15 cellular contexts compared by ENCODE assay signal in the genomic region with DNA sequence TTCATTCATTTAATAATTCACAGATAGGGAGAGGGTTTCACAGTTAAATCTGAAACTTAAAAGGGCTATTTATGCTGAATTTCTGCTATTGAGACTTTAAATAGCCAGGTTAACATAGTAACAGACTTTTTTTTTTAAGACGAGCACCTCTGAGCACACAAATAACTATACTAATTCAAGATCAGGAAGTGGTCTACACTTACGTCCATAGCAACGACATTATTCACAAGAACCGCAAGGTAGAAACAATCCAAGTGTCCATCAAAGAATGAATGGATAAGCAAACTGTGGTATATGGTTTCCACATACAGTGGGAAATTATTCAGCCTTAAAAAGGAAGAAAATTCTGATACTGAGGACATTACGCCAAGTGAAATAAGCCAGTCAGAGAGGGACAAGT.
DNase-seq lines count a peak whose midpoint lies in the region; ATAC-seq, FAIRE-seq and TF ChIP-seq lines count a peak whose summit lies in the region.
"Had no signal": no experiment of that assay in that cellular context is flagged by ENCODE, and none has a peak within 500 bp of the region (broad histone marks: within the 10 kb centered on the region; RNA-seq: fewer than 3 reads in every experiment).

No MANE protein-coding gene starts in this region.

- H3F3A ChIP-seq in SU-DHL-6 (ENCODE audit: insufficient read depth) (no peaks in the 10 kb centered on the region), smooth muscle cell (ENCODE audit: low read depth) (no peaks in the 10 kb centered on the region)

- H2AFZ ChIP-seq in SU-DHL-6 (ENCODE audit: low read depth, low read length, severe bottlenecking) = peak overlapping the region; percentile 37
- H2AFZ ChIP-seq in smooth muscle cell (ENCODE audit: low read depth) = no peak overlapping the region

- H3K9ac ChIP-seq in SU-DHL-6 (ENCODE audit: low read length) (no peak overlapping the region), smooth muscle cell (ENCODE audit: low read depth) (no peak overlapping the region)

- H3K36me3 ChIP-seq in SU-DHL-6 (ENCODE audit: low read length) (no peaks in the 10 kb centered on the region), smooth muscle cell (ENCODE audit: low read depth) (no peaks in the 10 kb centered on the region)

- H3K9me2 ChIP-seq in SU-DHL-6 (replicated peaks; ENCODE audit: insufficient read depth, low read length) = no peaks in the 10 kb centered on the region

- TF ChIP-seq CTCF in GM10248 (IDR thresholded peaks at IDR 0.05; ENCODE audit: control extremely low read depth, extremely low read depth, low read depth, missing control alignments) (no peak), SU-DHL-6 (IDR thresholded peaks at IDR 0.05; ENCODE audit: insufficient read depth, low read length, poor library complexity, severe bottlenecking) (no peak), smooth muscle cell (IDR thresholded peaks at IDR 0.05; ENCODE audit: borderline replicate concordance, insufficient read depth, poor library complexity, severe bottlenecking) (no peak), natural killer cell (IDR thresholded peaks at IDR 0.05) (no peak)

- H3K27me3 Mint-ChIP-seq in natural killer cell (ENCODE audit: low read depth in 2 of 2) = no peaks in the 10 kb centered on the region
- H3K27me3 Mint-ChIP-seq in activated CD4-positive, alpha-beta T cell treated with anti-CD3 and anti-CD28 coated beads, Interleukin-2, amount 10 ng/mL, durations not matched to agents 24 days and 14 days = peaks cover 3% of the 10 kb centered on the region

- POLR2A ChIA-PET in GM10248 (lab: Yijun Ruan, JAX) = no interaction called here

- H3K4me1 ChIP-seq in smooth muscle cell (ENCODE audit: low read depth) = no peaks in the 10 kb centered on the region

- no peaks in the 10 kb centered on the region for H4K20me1 ChIP-seq in SU-DHL-6 (ENCODE audit: low read depth, low read length)
- H4K20me1 ChIP-seq in smooth muscle cell (ENCODE audit: low read depth) = no peaks in the 10 kb centered on the region

- H3K4me2 ChIP-seq in SU-DHL-6 (ENCODE audit: low read depth, low read length, poor library complexity, severe bottlenecking) (peak overlapping the region; percentile 21), smooth muscle cell (no peak overlapping the region)

- FAIRE-seq in H54 (lab: Jason Lieb, UNC) = no peak

- ATAC-seq in GM19395 (IDR thresholded peaks at IDR 0.05; ENCODE audit: unreplicated experiment) (peak; percentile 67), HG03025 (IDR thresholded peaks at IDR 0.05; ENCODE audit: low FRiP score, unreplicated experiment) (peak; percentile 53), natural killer cell (no peak)
- ATAC-seq: Right ventricle myocardium inferior had no signal

- no peak overlapping the region for H3K4me3 ChIP-seq in SU-DHL-6 (ENCODE audit: insufficient read depth, low read length, poor library complexity, severe bottlenecking)
- no peak overlapping the region for H3K4me3 ChIP-seq in smooth muscle cell

- H3K27me3 ChIP-seq in SU-DHL-6 (ENCODE audit: low read length) (no peaks in the 10 kb centered on the region), smooth muscle cell (ENCODE audit: low read depth) (no peaks in the 10 kb centered on the region)

- no peaks in the 10 kb centered on the region for H3K36me3 Mint-ChIP-seq in natural killer cell
- no peaks in the 10 kb centered on the region for H3K36me3 Mint-ChIP-seq in activated CD4-positive, alpha-beta T cell treated with anti-CD3 and anti-CD28 coated beads, Interleukin-2, amount 10 ng/mL, durations not matched to agents 24 days and 14 days (ENCODE audit: low read depth)

- no peak overlapping the region for H3K27ac ChIP-seq in SU-DHL-6 (ENCODE audit: low read depth, low read length)
- H3K27ac ChIP-seq in smooth muscle cell (ENCODE audit: low read depth) = no peak overlapping the region

- TF ChIP-seq POLR2A in H54 (IDR thresholded peaks at IDR 0.05; ENCODE audit: low read depth, low read length) = no peak

- DNase-seq in GM10248 (ENCODE audit: extremely low spot score) (peak; percentile 35), smooth muscle cell (lab: John Stamatoyannopoulos, UW; ENCODE audit: unreplicated experiment) (no peak), H54 (ENCODE audit: insufficient read length, low spot score) (no peak), natural killer cell (no peak)
- DNase-seq in activated CD4-positive, alpha-beta T cell treated with anti-CD3 and anti-CD28 coated beads, Interleukin-2, amount 10 ng/mL, durations not matched to agents 24 days and 14 days = no peak
- DNase-seq: activated naive CD4-positive, alpha-beta T cell treated with anti-CD3 and anti-CD28 coated beads, Interleukin-2, amount 50 U/mL, for 16 hours; HFFc6; NCI-H1436; NCI-H526 treated with DMSO at 0.1 percent for 48 hours; posterior cingulate gyrus; stimulated activated CD4-positive, alpha-beta T cell treated with anti-CD3 and anti-CD28 coated beads, Interleukin-1b, Interleukin-23, amount 100 ng/mL, for 48 hours had no signal

- no peaks in the 10 kb centered on the region for H3K79me2 ChIP-seq in SU-DHL-6 (ENCODE audit: insufficient read depth, low read length)
- no peaks in the 10 kb centered on the region for H3K79me2 ChIP-seq in smooth muscle cell (ENCODE audit: low read depth)

- no peaks in the 10 kb centered on the region for H3K9me3 Mint-ChIP-seq in natural killer cell
- H3K9me3 Mint-ChIP-seq in activated CD4-positive, alpha-beta T cell treated with anti-CD3 and anti-CD28 coated beads, Interleukin-2, amount 10 ng/mL, durations not matched to agents 24 days and 14 days = no peaks in the 10 kb centered on the region

- WGBS in smooth muscle cell (ENCODE audit: low lambda C conversion rate) = 94% methylated on average over 5 of the region's 5 CpGs

- CTCF ChIA-PET in GM10248 (lab: Yijun Ruan, JAX) = interaction anchor here (0.9 to 1.3 kb wide), 3 partner anchors 22 to 34 kb away, joined by 3 to 4 read pairs (median 4); no protein-coding TSS in a partner anchor

- intact Hi-C loops in natural killer cell (cut with micrococcal nuclease) = no loop called here
- intact Hi-C loops in activated CD4-positive, alpha-beta T cell treated with anti-CD3 and anti-CD28 coated beads, Interleukin-2, amount 10 ng/mL, durations not matched to agents 24 days and 14 days (cut with micrococcal nuclease) = no loop called here

- H3K27ac Mint-ChIP-seq in natural killer cell = no peak overlapping the region
- no peak overlapping the region for H3K27ac Mint-ChIP-seq in activated CD4-positive, alpha-beta T cell treated with anti-CD3 and anti-CD28 coated beads, Interleukin-2, amount 10 ng/mL, durations not matched to agents 24 days and 14 days
- H3K27ac Mint-ChIP-seq: HFFc6 had no signal

- no peaks in the 10 kb centered on the region for H3K9me3 ChIP-seq in SU-DHL-6 (ENCODE audit: insufficient read depth, low read length)
- no peaks in the 10 kb centered on the region for H3K9me3 ChIP-seq in smooth muscle cell (replicated peaks; ENCODE audit: low read depth)

- no peak overlapping the region for H3K4me3 Mint-ChIP-seq in natural killer cell
- no peak overlapping the region for H3K4me3 Mint-ChIP-seq in activated CD4-positive, alpha-beta T cell treated with anti-CD3 and anti-CD28 coated beads, Interleukin-2, amount 10 ng/mL, durations not matched to agents 24 days and 14 days
- H3K4me3 Mint-ChIP-seq: HFFc6 had no signal

- H3K4me1 Mint-ChIP-seq in natural killer cell = no peaks in the 10 kb centered on the region
- no peaks in the 10 kb centered on the region for H3K4me1 Mint-ChIP-seq in activated CD4-positive, alpha-beta T cell treated with anti-CD3 and anti-CD28 coated beads, Interleukin-2, amount 10 ng/mL, durations not matched to agents 24 days and 14 days

Comparison
In these comparisons a context has a peak if more than half of its experiments do, and no peak if none do; other contexts are left out.
1. ATAC-seq: peak in GM19395 (single experiment) and HG03025 (single experiment); none in natural killer cell (0 of 3).